In the genomic region with DNA sequence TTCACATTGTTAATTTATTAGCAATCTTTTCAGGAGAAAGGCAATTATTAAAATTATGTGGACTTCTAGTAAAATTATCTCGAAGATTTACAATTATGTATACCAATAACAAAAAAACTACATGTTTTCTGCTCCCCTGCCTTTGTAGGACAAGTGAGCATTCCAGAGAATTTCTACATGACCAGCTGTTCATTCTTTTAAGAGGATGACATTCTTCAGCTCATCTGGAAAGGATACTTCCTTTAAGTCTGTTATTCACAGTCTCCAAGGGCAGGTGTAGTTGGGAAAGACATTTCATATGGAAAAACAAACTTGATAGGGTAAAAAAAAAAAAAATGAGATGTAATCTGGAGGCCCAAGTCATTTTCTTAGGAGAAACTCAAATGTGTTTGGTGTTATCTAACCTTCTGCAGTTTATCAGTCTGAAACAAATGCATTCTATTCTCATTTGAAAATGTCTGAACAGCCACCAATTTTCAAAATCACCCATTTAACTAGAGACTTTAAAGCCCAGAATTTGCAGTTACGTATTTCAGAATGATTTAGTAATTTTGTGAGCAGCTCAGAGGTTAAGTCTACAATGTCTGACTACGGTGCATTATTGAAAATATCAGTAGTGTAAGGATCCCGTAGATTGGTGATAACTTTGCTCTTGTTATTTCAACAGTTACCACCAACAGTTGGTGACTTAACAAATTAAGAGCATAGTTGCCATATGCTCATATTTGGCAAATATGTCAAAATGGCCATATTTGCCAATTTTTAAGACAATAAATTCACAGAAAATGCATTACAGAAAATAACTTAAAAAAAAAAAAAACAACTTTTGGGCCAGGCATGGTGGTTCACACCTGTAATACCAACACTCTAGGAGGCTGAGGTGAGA, we compare ENCODE assay signal across 9 cellular contexts. TPM values are rescaled to one million over a fixed set of nuclear protein-coding genes. Genes with fewer than 3 reads are reported as not detected.
DNase-seq lines count a peak whose midpoint lies in the region; ATAC-seq, FAIRE-seq and TF ChIP-seq lines count a peak whose summit lies in the region.
"Had no signal": no experiment of that assay in that cellular context is flagged by ENCODE, and none has a peak within 500 bp of the region (broad histone marks: within the 10 kb centered on the region; RNA-seq: fewer than 3 reads in every experiment).

No MANE protein-coding gene starts in this region.

- SMC1A ChIA-PET in GM12878 (lab: Charles Lee; ENCODE audit: uncharacterized antibody, unreplicated experiment): interaction anchor here (0.6 to 17.8 kb wide), 40 partner anchors 9 to 553 kb away, joined by 3 to 327 read pairs (median 4); a partner anchor contains a TSS

- peak overlapping the region; percentile 83 for H3K9ac ChIP-seq in GM12878 (ENCODE audit: control insufficient read depth, insufficient read depth, low read length)

- in situ Hi-C loops in GM12878 (cut with MboI): no loop called here

- intact Hi-C loops in GM12878 (cut with micrococcal nuclease; ENCODE audit: unreplicated experiment) (loop anchor here (5.0 kb wide), 4 partner anchors 196 to 521 kb away; a partner anchor contains a TSS), right lobe of liver (cut with DNase I) (loop anchor here (10.0 kb wide), 2 partner anchors 219 to 509 kb away; no protein-coding TSS in a partner anchor)

- peak overlapping the region; percentile 88 for H3K4me2 ChIP-seq in GM12878 (ENCODE audit: control insufficient read depth, insufficient read depth)

- RAD21 ChIA-PET in GM12878 (lab: Charles Lee; ENCODE audit: unreplicated experiment): interaction anchor here (0.6 to 9.8 kb wide), 30 partner anchors 36 to 553 kb away, joined by 3 to 144 read pairs (median 6); a partner anchor contains a TSS

- no TSS peak for BruUV-seq in GM12878 (replicated peaks; lab: Mats Ljungman, UMichigan)

- H3K4me1 ChIP-seq in GM12878 (ENCODE audit: control insufficient read depth, insufficient read depth, low read length) (peaks cover 17% of the 10 kb centered on the region), right lobe of liver (peaks cover 0 to 10% (median 3%) of the 10 kb centered on the region in 4 donors), upper lobe of left lung (peaks cover 14 to 47% (median 24%) of the 10 kb centered on the region in 4 donors)

- peak overlapping the region; percentile 91 for H3K4me3 Mint-ChIP-seq in activated naive CD4-positive, alpha-beta T cell treated with anti-CD3 and anti-CD28 coated beads, Interleukin-2, amount 50 U/mL, for 24 hours
- no peak overlapping the region for H3K4me3 Mint-ChIP-seq in stimulated activated naive B cell treated with anti-CD40 and anti-IgM and Interleukin-4, amounts not matched to agents 10 μg/mL and 1 μg/mL and 100 μg/mL, for 72 hours

- H3K4me3 ChIP-seq in GM12878 (peak overlapping the region; percentile 85; the same call in 1 of the 2 replicates), right lobe of liver (peak overlapping the region; percentile 78 to 90 (median 82)), upper lobe of left lung (peak overlapping the region in 2 of 4 donors; percentile 66 to 73)

- no peaks in the 10 kb centered on the region for H4K20me1 ChIP-seq in GM12878 (ENCODE audit: control insufficient read depth, insufficient read depth)

- no peak for TF ChIP-seq RAD21 in GM12878 (IDR thresholded peaks at IDR 0.05; ENCODE audit: insufficient read depth, low read depth, low read length)

- H3K27me3 Mint-ChIP-seq in activated naive CD4-positive, alpha-beta T cell treated with anti-CD3 and anti-CD28 coated beads, Interleukin-2, amount 50 U/mL, for 24 hours: no peaks in the 10 kb centered on the region
- H3K27me3 Mint-ChIP-seq in stimulated activated naive B cell treated with anti-CD40 and anti-IgM and Interleukin-4, amounts not matched to agents 10 μg/mL and 1 μg/mL and 100 μg/mL, for 72 hours: peaks cover 7 to 11% of the 10 kb centered on the region in 2 donors

- no peak for TF ChIP-seq CTCF in GM12878 (IDR thresholded peaks at IDR 0.05 in 2 of 3, conservative IDR thresholded peaks at IDR 0.05 in 1 of 3; ENCODE audit: control insufficient read depth in 2 of 3, extremely low read depth in 1 of 3, insufficient read depth in 1 of 3, low read depth in 3 of 3, low read length in 3 of 3)
- TF ChIP-seq CTCF in right lobe of liver (IDR thresholded peaks at IDR 0.05): no peak
- no peak for TF ChIP-seq CTCF in upper lobe of left lung (IDR thresholded peaks at IDR 0.05)

- ATAC-seq in GM12878 (no peak), right lobe of liver (no peak), upper lobe of left lung (ENCODE audit: low FRiP score in 2 of 2) (no peak), GM19324 (IDR thresholded peaks at IDR 0.05; ENCODE audit: low FRiP score, unreplicated experiment) (no peak)
- no peak for ATAC-seq in stimulated activated naive B cell treated with anti-CD40 and anti-IgM and Interleukin-4, amounts not matched to agents 10 μg/mL and 1 μg/mL and 100 μg/mL, for 72 hours (replicated peaks)

- POLR2A ChIA-PET in GM12878 (lab: Charles Lee): interaction anchor here (0.6 to 8.9 kb wide), 13 partner anchors 30 to 552 kb away, joined by 3 to 111 read pairs (median 5); a partner anchor contains a TSS

- no peaks in the 10 kb centered on the region for H3K9me3 Mint-ChIP-seq in activated naive CD4-positive, alpha-beta T cell treated with anti-CD3 and anti-CD28 coated beads, Interleukin-2, amount 50 U/mL, for 24 hours
- no peaks in the 10 kb centered on the region for H3K9me3 Mint-ChIP-seq in stimulated activated naive B cell treated with anti-CD40 and anti-IgM and Interleukin-4, amounts not matched to agents 10 μg/mL and 1 μg/mL and 100 μg/mL, for 72 hours

- no peak for DNase-seq in activated naive CD4-positive, alpha-beta T cell treated with Interleukin-2 at 50 U/mL for 16 hours
- no peak for DNase-seq in GM12878 (ENCODE audit: low read depth, low spot score)
- no peak for DNase-seq in right lobe of liver
- no peak for DNase-seq in upper lobe of left lung
- no peak for DNase-seq in NCI-H2171 (lab: John Stamatoyannopoulos, UW)
- DNase-seq in stimulated activated naive B cell treated with anti-CD40 and anti-IgM and Interleukin-4, amounts not matched to agents 10 μg/mL and 1 μg/mL and 100 μg/mL, for 72 hours: no peak

- TF ChIP-seq POLR2A in GM12878 (IDR thresholded peaks at IDR 0.05; ENCODE audit: low read depth, low read length) (no peak), right lobe of liver (IDR thresholded peaks at IDR 0.05) (no peak), upper lobe of left lung (IDR thresholded peaks at IDR 0.05) (no peak)

- H3K36me3 ChIP-seq in GM12878 (ENCODE audit: control insufficient read depth in 2 of 2, insufficient read depth in 2 of 2, low read length in 1 of 2): no peaks in the 10 kb centered on the region
- H3K36me3 ChIP-seq in right lobe of liver: no peaks in the 10 kb centered on the region
- peaks cover 0 to 1% (median 0%) of the 10 kb centered on the region in 4 donors for H3K36me3 ChIP-seq in upper lobe of left lung

- H3K27ac ChIP-seq in GM12878 (ENCODE audit: control insufficient read depth, insufficient read depth) (no peak overlapping the region; the same call in 1 of the 2 replicates), right lobe of liver (peak overlapping the region; percentile 98 to 99 (median 98)), upper lobe of left lung (peak overlapping the region; percentile 94 to 99 (median 98))

- CTCF ChIA-PET in GM12878 (lab: Yijun Ruan, JAX): interaction anchor here (0.6 to 10.1 kb wide), 28 partner anchors 10 to 570 kb away, joined by 3 to 144 read pairs (median 4); a partner anchor contains a TSS

- H2AFZ ChIP-seq in GM12878 (ENCODE audit: control insufficient read depth, low read depth, low read length): peak overlapping the region; percentile 65; the same call in 1 of the 2 replicates

- FAIRE-seq in GM12878 (lab: Jason Lieb, UNC): no peak
- FAIRE-seq: endometrium had no signal

- H3K4me1 Mint-ChIP-seq in activated naive CD4-positive, alpha-beta T cell treated with anti-CD3 and anti-CD28 coated beads, Interleukin-2, amount 50 U/mL, for 24 hours: peaks cover 46% of the 10 kb centered on the region
- H3K4me1 Mint-ChIP-seq in stimulated activated naive B cell treated with anti-CD40 and anti-IgM and Interleukin-4, amounts not matched to agents 10 μg/mL and 1 μg/mL and 100 μg/mL, for 72 hours: peaks cover 28 to 35% of the 10 kb centered on the region in 2 donors

- peak overlapping the region; percentile 97 for H3K27ac Mint-ChIP-seq in activated naive CD4-positive, alpha-beta T cell treated with anti-CD3 and anti-CD28 coated beads, Interleukin-2, amount 50 U/mL, for 24 hours
- H3K27ac Mint-ChIP-seq in stimulated activated naive B cell treated with anti-CD40 and anti-IgM and Interleukin-4, amounts not matched to agents 10 μg/mL and 1 μg/mL and 100 μg/mL, for 72 hours: no peak overlapping the region

- H3K79me2 ChIP-seq in GM12878 (ENCODE audit: control insufficient read depth, insufficient read depth, low read length): no peaks in the 10 kb centered on the region

- H3K9me3 ChIP-seq in GM12878 (replicated peaks; ENCODE audit: control insufficient read depth, insufficient read depth, low read length): no peaks in the 10 kb centered on the region
- no peaks in the 10 kb centered on the region for H3K9me3 ChIP-seq in right lobe of liver
- H3K9me3 ChIP-seq in upper lobe of left lung: no peaks in the 10 kb centered on the region

- H3K27me3 ChIP-seq in GM12878 (replicated peaks in 1 of 2; ENCODE audit: control insufficient read depth in 2 of 2, insufficient read depth in 2 of 2, low read length in 1 of 2) (no peaks in the 10 kb centered on the region; a peak in 1 of 4 replicates), right lobe of liver (no peaks in the 10 kb centered on the region), upper lobe of left lung (no peaks in the 10 kb centered on the region)

- WGBS in GM12878 (ENCODE audit: insufficient coverage, insufficient replicate concordance, low lambda C conversion rate, missing lambda C conversion rate): 94% methylated on average over 4 of the region's 4 CpGs
- 80% methylated on average over 3 of the region's 4 CpGs for WGBS in right lobe of liver (ENCODE audit: insufficient coverage, low coverage, low lambda C conversion rate, missing lambda C conversion rate)
- WGBS in upper lobe of left lung, 2 donors: 85 to 88% methylated on average over 4 of the region's 4 CpGs

- H3K36me3 Mint-ChIP-seq in activated naive CD4-positive, alpha-beta T cell treated with anti-CD3 and anti-CD28 coated beads, Interleukin-2, amount 50 U/mL, for 24 hours: peaks cover 16% of the 10 kb centered on the region
- peaks cover 0 to 4% of the 10 kb centered on the region in 2 donors for H3K36me3 Mint-ChIP-seq in stimulated activated naive B cell treated with anti-CD40 and anti-IgM and Interleukin-4, amounts not matched to agents 10 μg/mL and 1 μg/mL and 100 μg/mL, for 72 hours

- no peak for TF ChIP-seq EP300 in GM12878 (IDR thresholded peaks at IDR 0.05; ENCODE audit: borderline replicate concordance in 1 of 2, control insufficient read depth in 1 of 2, low read depth in 2 of 2, low read length in 2 of 2)
- no peak for TF ChIP-seq EP300 in upper lobe of left lung (IDR thresholded peaks at IDR 0.05)

RNA-seq across cellular contexts. Expression of a gene that starts 1.8 kb away (rescaled TPM):
- 6.9 and 7.3 TPM in 2 replicates for total RNA-seq in GM12878 (2013; cell fraction: nucleolus; rRNA removed)
- total RNA-seq in GM12878 (2014; rRNA removed): 2.1 and 2.4 TPM in 2 replicates
- 1.2 and 1.3 TPM in 2 replicates for total RNA-seq in GM12878 (2014; rRNA removed; fragmentation: Illumina TruSeq; extraction: Trizol)
- 2.5 and 2.7 TPM in 2 replicates for total RNA-seq in GM12878 (2021)
- polyA plus RNA-seq in GM12878 (2011; ENCODE audit: low read depth): 0.18 TPM
- polyA plus RNA-seq in GM12878 (2011; rRNA removed): 14.2 and 14.8 TPM in 2 replicates
- polyA plus RNA-seq in GM12878 (2011; cell fraction: cytosol; rRNA removed): 8.7 and 10.8 TPM in 2 replicates
- 8.8 and 12.0 TPM in 2 replicates for polyA plus RNA-seq in GM12878 (2011; cell fraction: nucleus; rRNA removed)
- polyA plus RNA-seq in GM12878 (2012): 0.45 and 0.51 TPM in 2 replicates
- polyA plus RNA-seq in GM12878 (2014; fragmentation: Illumina TruSeq; extraction: Trizol): 1.3 and 1.6 TPM in 2 replicates
- under 1 TPM; 0.66 to 0.87 TPM for polyA plus RNA-seq in GM12878 (2014; fragmentation: Nextera tagmentation; extraction: Ambion mirVana)
- polyA plus RNA-seq in GM12878 (2014; rRNA removed): 1.4 and 1.8 TPM in 2 replicates
- polyA plus RNA-seq in GM12878 (2016; fragmentation: Nextera tagmentation; extraction: Ambion mirVana): 1 to 10 TPM; 1.3 to 1.4 TPM
- polyA minus RNA-seq in GM12878 (2011; rRNA and poly(A)+ RNA removed): 12.5 and 14.9 TPM in 2 replicates
- 12.2 and 14.1 TPM in 2 replicates for polyA minus RNA-seq in GM12878 (2011; cell fraction: cytosol; rRNA and poly(A)+ RNA removed)
- 24.4 and 48.6 TPM in 2 replicates for polyA minus RNA-seq in GM12878 (2011; cell fraction: nucleus; rRNA and poly(A)+ RNA removed)
- total RNA-seq in right lobe of liver: 10 to 100 TPM in 4 of 6 experiments, 1 to 10 TPM in 2; 1.7 to 22.4 (median 14.3) TPM
- total RNA-seq in upper lobe of left lung: 10 to 100 TPM in 5 of 6 donors, 1 to 10 TPM in 1; 5.2 to 31.2 (median 14.0) TPM

RNA-seq across cellular contexts. Expression of a gene that starts 51.1 kb away (rescaled TPM):
- total RNA-seq in GM12878 (2013; cell fraction: nucleolus; rRNA removed): 584 and 613 TPM in 2 replicates
- total RNA-seq in GM12878 (2014; rRNA removed) (256 and 344 TPM in 2 replicates), GM12878 (2014; rRNA removed; fragmentation: Illumina TruSeq; extraction: Trizol) (588 and 612 TPM in 2 replicates), GM12878 (2021) (759 and 782 TPM in 2 replicates), right lobe of liver (10 to 100 TPM; 61.9 to 99.1 (median 81.5) TPM), upper lobe of left lung (100 to 1,000 TPM; 245 to 595 (median 329) TPM)
- 398 TPM for polyA plus RNA-seq in GM12878 (2011; ENCODE audit: low read depth)
- polyA plus RNA-seq in GM12878 (2011; rRNA removed) (655 and 962 TPM in 2 replicates), GM12878 (2014; fragmentation: Illumina TruSeq; extraction: Trizol) (1,036 and 1,411 TPM in 2 replicates), GM12878 (2014; fragmentation: Nextera tagmentation; extraction: Ambion mirVana) (100 to 1,000 TPM; 380 to 655 TPM), GM12878 (2014; rRNA removed) (477 and 484 TPM in 2 replicates), GM12878 (2016; fragmentation: Nextera tagmentation; extraction: Ambion mirVana) (100 to 1,000 TPM; 360 to 380 TPM)
- polyA plus RNA-seq in GM12878 (2011; cell fraction: cytosol; rRNA removed): 161 and 204 TPM in 2 replicates
- 172 and 231 TPM in 2 replicates for polyA plus RNA-seq in GM12878 (2011; cell fraction: nucleus; rRNA removed)
- 727 and 843 TPM in 2 replicates for polyA plus RNA-seq in GM12878 (2012)
- polyA minus RNA-seq in GM12878 (2011; rRNA and poly(A)+ RNA removed): 150 and 212 TPM in 2 replicates
- 175 and 187 TPM in 2 replicates for polyA minus RNA-seq in GM12878 (2011; cell fraction: cytosol; rRNA and poly(A)+ RNA removed)
- polyA minus RNA-seq in GM12878 (2011; cell fraction: nucleus; rRNA and poly(A)+ RNA removed): 128 and 251 TPM in 2 replicates
